20 cellular contexts compared by ENCODE assay signal in genomic region chr2:112529751-112530150, GRCh38.
A peak's percentile ranks its signal among the peaks of the same experiment; 100 is the strongest.
DNase-seq lines count a peak whose midpoint lies in the region; ATAC-seq lines count a peak whose summit lies in the region.
"Had no signal": no experiment of that assay in that cellular context is flagged by ENCODE, and none has a peak within 500 bp of the region (broad histone marks: within the 10 kb centered on the region; RNA-seq: fewer than 3 reads in every experiment).

No MANE protein-coding gene starts in this region.

- H3K4me1 Mint-ChIP-seq in dendritic cell treated with granulocyte-macrophage colony-stimulating factor and Interleukin-4, amounts not matched to agents 40 ng/mL and 50 ng/mL, for 4 days (ENCODE audit: low read depth): peaks cover 36% of the 10 kb centered on the region
- H3K4me1 Mint-ChIP-seq: activated CD8-positive, alpha-beta memory T cell treated with anti-CD3 and anti-CD28 coated beads, Interleukin-2, amount 10 ng/mL, durations not matched to agents 7 days and 5 days had no signal

- intact Hi-C loops in dendritic cell treated with granulocyte-macrophage colony-stimulating factor and Interleukin-4, amounts not matched to agents 40 ng/mL and 50 ng/mL, for 4 days (cut with micrococcal nuclease): no loop called here

- peak overlapping the region; percentile 82 for H3K27ac Mint-ChIP-seq in dendritic cell treated with granulocyte-macrophage colony-stimulating factor and Interleukin-4, amounts not matched to agents 40 ng/mL and 50 ng/mL, for 4 days
- H3K27ac Mint-ChIP-seq: activated CD8-positive, alpha-beta memory T cell treated with anti-CD3 and anti-CD28 coated beads, Interleukin-2, amount 10 ng/mL, durations not matched to agents 7 days and 5 days; CD8-positive, alpha-beta T cell had no signal

- ATAC-seq in GM19324 (IDR thresholded peaks at IDR 0.05; ENCODE audit: low FRiP score, unreplicated experiment) (no peak), HG02885 (IDR thresholded peaks at IDR 0.05; ENCODE audit: poor library complexity, unreplicated experiment) (no peak)
- ATAC-seq: activated CD8-positive, alpha-beta memory T cell treated with anti-CD3 and anti-CD28 coated beads, Interleukin-2, amount 10 ng/mL, durations not matched to agents 7 days and 5 days; CD8-positive, alpha-beta T cell; WTC11 had no signal

- no peaks in the 10 kb centered on the region for H3K27me3 Mint-ChIP-seq in dendritic cell treated with granulocyte-macrophage colony-stimulating factor and Interleukin-4, amounts not matched to agents 40 ng/mL and 50 ng/mL, for 4 days
- H3K27me3 Mint-ChIP-seq: activated CD8-positive, alpha-beta memory T cell treated with anti-CD3 and anti-CD28 coated beads, Interleukin-2, amount 10 ng/mL, durations not matched to agents 7 days and 5 days had no signal

- peak overlapping the region; percentile 26 for H3K4me3 Mint-ChIP-seq in dendritic cell treated with granulocyte-macrophage colony-stimulating factor and Interleukin-4, amounts not matched to agents 40 ng/mL and 50 ng/mL, for 4 days
- H3K4me3 Mint-ChIP-seq: activated CD8-positive, alpha-beta memory T cell treated with anti-CD3 and anti-CD28 coated beads, Interleukin-2, amount 10 ng/mL, durations not matched to agents 7 days and 5 days; CD8-positive, alpha-beta T cell; WTC11 had no signal

- H3K9me3 Mint-ChIP-seq in dendritic cell treated with granulocyte-macrophage colony-stimulating factor and Interleukin-4, amounts not matched to agents 40 ng/mL and 50 ng/mL, for 4 days: no peaks in the 10 kb centered on the region
- H3K9me3 Mint-ChIP-seq: CD8-positive, alpha-beta T cell; WTC11 had no signal

- peaks cover 91% of the 10 kb centered on the region for H3K36me3 Mint-ChIP-seq in dendritic cell treated with granulocyte-macrophage colony-stimulating factor and Interleukin-4, amounts not matched to agents 40 ng/mL and 50 ng/mL, for 4 days (ENCODE audit: low read depth)

- DNase-seq in CD1c-positive myeloid dendritic cell (ENCODE audit: extremely low spot score) (peak; percentile 50), NOMO-1 treated with DMSO at 0.1 percent for 48 hours (lab: John Stamatoyannopoulos, UW; ENCODE audit: unreplicated experiment) (peak; percentile 55), pons (ENCODE audit: low spot score) (peak; percentile 86), NCI-H524 treated with DMSO at 0.1 percent for 48 hours (lab: John Stamatoyannopoulos, UW) (no peak)
- DNase-seq: activated CD4-positive, alpha-beta T cell treated with anti-CD3 and anti-CD28 coated beads, Interleukin-2, amount 50 U/mL, for 1 hour; activated CD8-positive, alpha-beta memory T cell treated with anti-CD3 and anti-CD28 coated beads, Interleukin-2, amount 10 ng/mL, durations not matched to agents 7 days and 5 days; activated naive CD4-positive, alpha-beta T cell treated with anti-CD3 and anti-CD28 coated beads, Interleukin-2, amount 50 U/mL, for 16 hours; amygdala; CD8-positive, alpha-beta T cell; cortex of kidney; DMS53; kidney glomerular epithelial cell; mesenchymal stem cell; NCI-H510A treated with DMSO at 0.1 percent for 48 hours; T-helper 9 cell; testis had no signal
